Comparison of ENCODE assay signal across 27 cellular contexts in genomic region chr11:94728541-94728940, GRCh38. TPM values are rescaled to one million over a fixed set of nuclear protein-coding genes. Genes with fewer than 3 reads are reported as not detected.
DNase-seq lines count a peak whose midpoint lies in the region; ATAC-seq and TF ChIP-seq lines count a peak whose summit lies in the region.
"Had no signal": no experiment of that assay in that cellular context is flagged by ENCODE, and none has a peak within 500 bp of the region (broad histone marks: within the 10 kb centered on the region; RNA-seq: fewer than 3 reads in every experiment).

No MANE protein-coding gene starts in this region.

- H3K4me3 ChIP-seq in Panc1 (ENCODE audit: low read depth in 2 of 2, low read length in 2 of 2) (no peak overlapping the region), choroid plexus epithelial cell (ENCODE audit: low read depth, low read length) (no peak overlapping the region)
- H3K4me3 ChIP-seq: body of pancreas, GM23338, lung, transverse colon had no signal

- in situ Hi-C loops in Panc1 (cut with HindIII; ENCODE audit: low pct_unique_long_range_greater_than_20kb, low sequenced_read_pairs) = no loop called here

- CTCF ChIA-PET in Panc1 (lab: Charles Lee) = no interaction called here

- peaks cover 4% of the 10 kb centered on the region; the same call in 1 of the 2 replicates for H3K27me3 ChIP-seq in Panc1 (ENCODE audit: control insufficient read depth, insufficient read depth, low read length)
- H3K27me3 ChIP-seq: body of pancreas had no signal

- no TSS peak for BruUV-seq in Panc1 (replicated peaks; lab: Mats Ljungman, UMichigan)

- DNase-seq in GM04503 (ENCODE audit: low read depth) = peak; percentile 57
- no peak for DNase-seq in Panc1 (ENCODE audit: low read depth, low spot score)
- DNase-seq in choroid plexus epithelial cell (ENCODE audit: low read depth) = peak; percentile 48
- peak; percentile 8 for DNase-seq in myocyte (ENCODE audit: low read depth)
- DNase-seq in stimulated activated CD4-positive, alpha-beta T cell treated with anti-CD3 and anti-CD28 coated beads, Interleukin-12 subunit alpha, Interleukin-12 subunit beta, amount 100 ng/mL, for 4 hours = no peak
- DNase-seq in stimulated activated naive CD4-positive, alpha-beta T cell treated with Interleukin-2 at 50 U/mL for 16 hours (lab: John Stamatoyannopoulos, UW) = no peak
- no peak for DNase-seq in stimulated activated naive CD8-positive, alpha-beta T cell treated with anti-CD3 and anti-CD28 coated beads, Interleukin-15, Interleukin-2, amounts not matched to agents 100 U/mL and 50 U/mL, for 24 hours
- DNase-seq: activated CD4-positive, alpha-beta T cell treated with anti-CD3 and anti-CD28 coated beads, Interleukin-2, amount 10 ng/mL, durations not matched to agents 24 days and 14 days; activated CD8-positive, alpha-beta memory T cell treated with anti-CD3 and anti-CD28 coated beads, Interleukin-2, amount 10 ng/mL, durations not matched to agents 7 days and 5 days; body of pancreas; CD4-positive, alpha-beta memory T cell; DMS 273 treated with DMSO at 0.1 percent for 48 hours; effector CD8-positive, alpha-beta T cell; Karpas-422; kidney; NCI-H1048; NCI-H187; NCI-H526; SK-N-SH; stimulated activated CD8-positive, alpha-beta memory T cell treated with anti-CD3 and anti-CD28 coated beads, Interleukin-4, amount 100 ng/mL, for 48 hours; T-helper 2 cell; transverse colon had no signal

- H3K9me3 ChIP-seq in Panc1 (ENCODE audit: control insufficient read depth, insufficient read depth, low read depth, low read length) = no peaks in the 10 kb centered on the region
- H3K9me3 ChIP-seq: body of pancreas, SK-N-SH, transverse colon had no signal

- POLR2A ChIA-PET in Panc1 (lab: Charles Lee) = no interaction called here

- TF ChIP-seq CTCF in Panc1 (IDR thresholded peaks at IDR 0.05) (no peak), choroid plexus epithelial cell (conservative IDR thresholded peaks at IDR 0.05; ENCODE audit: low read depth, low read length) (no peak)

- ATAC-seq in Panc1 = no peak
- no peak for ATAC-seq in stimulated activated naive CD8-positive, alpha-beta T cell treated with anti-CD3 and anti-CD28 coated beads, Interleukin-15, Interleukin-2, amounts not matched to agents 100 U/mL and 50 U/mL, for 24 hours
- ATAC-seq in GM21423 (IDR thresholded peaks at IDR 0.05; ENCODE audit: unreplicated experiment) = no peak
- ATAC-seq: activated CD8-positive, alpha-beta memory T cell treated with anti-CD3 and anti-CD28 coated beads, Interleukin-2, amount 10 ng/mL, durations not matched to agents 7 days and 5 days; activated naive CD4-positive, alpha-beta T cell treated with anti-CD3 and anti-CD28 coated beads, Interleukin-2, amount 50 U/mL, for 72 hours; body of pancreas; GM23338 had no signal

- H3K36me3 ChIP-seq in Panc1 (ENCODE audit: control insufficient read depth, insufficient read depth, low read length) = no peaks in the 10 kb centered on the region
- H3K36me3 ChIP-seq: transverse colon had no signal

- intact Hi-C loops in Panc1 (cut with micrococcal nuclease; ENCODE audit: unreplicated experiment) = no loop called here

- H3K27ac ChIP-seq in Panc1 (ENCODE audit: low read length) = peak overlapping the region; percentile 8; the same call in 1 of the 2 replicates
- H3K27ac ChIP-seq: body of pancreas, RWPE1, transverse colon had no signal

- H3K4me1 ChIP-seq in Panc1 (ENCODE audit: control insufficient read depth, insufficient read depth, low read length) = peaks cover 18% of the 10 kb centered on the region
- H3K4me1 ChIP-seq: body of pancreas, transverse colon had no signal

RNA-seq across cellular contexts. Expression of gene AMOTL1, which starts 39.6 kb away (rescaled TPM):
- total RNA-seq in Panc1 (2021; ENCODE audit: unreplicated experiment) (16.0 TPM), myocyte (69.4 and 77.3 TPM in 2 replicates)
- 9.2 TPM for polyA plus RNA-seq in Panc1 (2012; ENCODE audit: insufficient read length)
- polyA plus RNA-seq in myocyte (2012) = 20.2 TPM

Comparison
In these comparisons a context has a peak if more than half of its experiments do, and no peak if none do; other contexts are left out.
1. DNase-seq: peak in GM04503 (single experiment), choroid plexus epithelial cell (single experiment) and myocyte (single experiment); none in Panc1 (single experiment), stimulated activated CD4-positive, alpha-beta T cell treated with anti-CD3 and anti-CD28 coated beads, Interleukin-12 subunit alpha, Interleukin-12 subunit beta, amount 100 ng/mL, for 4 hours (single experiment), stimulated activated naive CD4-positive, alpha-beta T cell treated with Interleukin-2 at 50 U/mL for 16 hours (single experiment) and stimulated activated naive CD8-positive, alpha-beta T cell treated with anti-CD3 and anti-CD28 coated beads, Interleukin-15, Interleukin-2, amounts not matched to agents 100 U/mL and 50 U/mL, for 24 hours (single experiment).